2 cellular contexts compared by ENCODE assay signal in genomic region chr5:159161361-159162214, GRCh38.
TF ChIP-seq lines count a peak whose summit lies in the region.

No MANE protein-coding gene starts in this region.

TF ChIP-seq in HEK293, 187 proteins besides CTCF, POLR2A, EP300 and RAD21:
- TF ChIP-seq KLF7 (tag by site-specific recombination; IDR thresholded peaks at IDR 0.05; ENCODE audit: borderline replicate concordance) (no peak), ATF2 (tag by site-specific recombination; IDR thresholded peaks at IDR 0.05; ENCODE audit: low read depth) (peak; percentile 49; the same call in 1 of the 2 replicates)

TF ChIP-seq in K562, 482 proteins besides CTCF, POLR2A, EP300 and RAD21:
- TF ChIP-seq MAFF (IDR thresholded peaks at IDR 0.05; ENCODE audit: low read length) (peak; percentile 73), ZNF316 (IDR thresholded peaks at IDR 0.05) (peak; percentile 90), ZNF717 (CRISPR knock-in tag; IDR thresholded peaks at IDR 0.05) (no peak), MAFK (IDR thresholded peaks at IDR 0.05; ENCODE audit: low read length) (peak; percentile 72), THRB (CRISPR knock-in tag; conservative IDR thresholded peaks at IDR 0.05) (no peak), C11orf30 (IDR thresholded peaks at IDR 0.05; ENCODE audit: low read depth) (peak; percentile 77), NFRKB (IDR thresholded peaks at IDR 0.05; ENCODE audit: low read depth) (no peak), MAFG (tag; conservative IDR thresholded peaks at IDR 0.05) (peak; percentile 74)
- TF ChIP-seq, protein P1, sequence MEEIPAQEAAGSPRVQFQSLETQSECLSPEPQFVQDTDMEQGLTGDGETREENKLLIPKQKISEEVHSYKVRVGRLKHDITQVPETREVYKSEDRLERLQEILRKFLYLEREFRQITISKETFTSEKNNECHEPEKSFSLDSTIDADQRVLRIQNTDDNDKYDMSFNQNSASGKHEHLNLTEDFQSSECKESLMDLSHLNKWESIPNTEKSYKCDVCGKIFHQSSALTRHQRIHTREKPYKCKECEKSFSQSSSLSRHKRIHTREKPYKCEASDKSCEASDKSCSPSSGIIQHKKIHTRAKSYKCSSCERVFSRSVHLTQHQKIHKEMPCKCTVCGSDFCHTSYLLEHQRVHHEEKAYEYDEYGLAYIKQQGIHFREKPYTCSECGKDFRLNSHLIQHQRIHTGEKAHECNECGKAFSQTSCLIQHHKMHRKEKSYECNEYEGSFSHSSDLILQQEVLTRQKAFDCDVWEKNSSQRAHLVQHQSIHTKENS (CRISPR knock-in tag; IDR thresholded peaks at IDR 0.05): no peak
- TF ChIP-seq, protein P2, sequence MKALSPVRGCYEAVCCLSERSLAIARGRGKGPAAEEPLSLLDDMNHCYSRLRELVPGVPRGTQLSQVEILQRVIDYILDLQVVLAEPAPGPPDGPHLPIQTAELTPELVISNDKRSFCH (CRISPR knock-in tag; IDR thresholded peaks at IDR 0.05): no peak
- TF ChIP-seq, protein P2 (tag; IDR thresholded peaks at IDR 0.05): no peak
TF ChIP-seq in K562: peak in this region for 5.
